In the genomic region with DNA sequence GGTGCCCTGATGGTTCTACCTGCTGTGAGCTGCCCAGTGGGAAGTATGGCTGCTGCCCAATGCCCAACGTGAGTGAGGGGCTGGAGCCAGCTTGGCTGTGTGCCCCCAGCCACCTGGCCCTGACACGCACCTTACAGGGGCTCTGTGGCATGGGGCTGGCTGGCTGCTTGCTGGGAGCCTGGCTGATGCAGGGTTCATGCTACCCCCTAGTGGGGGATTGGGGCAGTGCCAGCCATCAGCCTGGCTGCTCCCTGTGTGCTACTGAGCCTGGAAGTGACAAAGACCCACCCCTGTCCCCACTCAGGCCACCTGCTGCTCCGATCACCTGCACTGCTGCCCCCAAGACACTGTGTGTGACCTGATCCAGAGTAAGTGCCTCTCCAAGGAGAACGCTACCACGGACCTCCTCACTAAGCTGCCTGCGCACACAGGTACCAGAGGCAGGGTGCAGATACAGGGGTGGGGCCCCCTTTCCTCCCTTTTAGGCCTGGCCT, we compare ENCODE assay signal across 1 cellular context.
TF ChIP-seq lines count a peak whose summit lies in the region.

No MANE protein-coding gene starts in this region.

TF ChIP-seq in HCT116, 20 proteins besides CTCF, POLR2A, EP300 and RAD21 (continued from another document):
- TF ChIP-seq, protein P1, sequence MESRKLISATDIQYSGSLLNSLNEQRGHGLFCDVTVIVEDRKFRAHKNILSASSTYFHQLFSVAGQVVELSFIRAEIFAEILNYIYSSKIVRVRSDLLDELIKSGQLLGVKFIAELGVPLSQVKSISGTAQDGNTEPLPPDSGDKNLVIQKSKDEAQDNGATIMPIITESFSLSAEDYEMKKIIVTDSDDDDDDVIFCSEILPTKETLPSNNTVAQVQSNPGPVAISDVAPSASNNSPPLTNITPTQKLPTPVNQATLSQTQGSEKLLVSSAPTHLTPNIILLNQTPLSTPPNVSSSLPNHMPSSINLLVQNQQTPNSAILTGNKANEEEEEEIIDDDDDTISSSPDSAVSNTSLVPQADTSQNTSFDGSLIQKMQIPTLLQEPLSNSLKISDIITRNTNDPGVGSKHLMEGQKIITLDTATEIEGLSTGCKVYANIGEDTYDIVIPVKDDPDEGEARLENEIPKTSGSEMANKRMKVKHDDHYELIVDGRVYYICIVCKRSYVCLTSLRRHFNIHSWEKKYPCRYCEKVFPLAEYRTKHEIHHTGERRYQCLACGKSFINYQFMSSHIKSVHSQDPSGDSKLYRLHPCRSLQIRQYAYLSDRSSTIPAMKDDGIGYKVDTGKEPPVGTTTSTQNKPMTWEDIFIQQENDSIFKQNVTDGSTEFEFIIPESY (IDR thresholded peaks at IDR 0.05; ENCODE audit: extremely low read depth, insufficient replicate concordance, low read length) = no peak
- TF ChIP-seq REST (IDR thresholded peaks at IDR 0.05; ENCODE audit: low read depth) (no peak), SIN3A (IDR thresholded peaks at IDR 0.05; ENCODE audit: low read depth) (no peak), ZFX (IDR thresholded peaks at IDR 0.05) (no peak), CBX3 (IDR thresholded peaks at IDR 0.05; ENCODE audit: low read depth) (no peak)
TF ChIP-seq in HCT116: peak in this region for 0.
